8 cellular contexts compared by ENCODE assay signal in the genomic region with DNA sequence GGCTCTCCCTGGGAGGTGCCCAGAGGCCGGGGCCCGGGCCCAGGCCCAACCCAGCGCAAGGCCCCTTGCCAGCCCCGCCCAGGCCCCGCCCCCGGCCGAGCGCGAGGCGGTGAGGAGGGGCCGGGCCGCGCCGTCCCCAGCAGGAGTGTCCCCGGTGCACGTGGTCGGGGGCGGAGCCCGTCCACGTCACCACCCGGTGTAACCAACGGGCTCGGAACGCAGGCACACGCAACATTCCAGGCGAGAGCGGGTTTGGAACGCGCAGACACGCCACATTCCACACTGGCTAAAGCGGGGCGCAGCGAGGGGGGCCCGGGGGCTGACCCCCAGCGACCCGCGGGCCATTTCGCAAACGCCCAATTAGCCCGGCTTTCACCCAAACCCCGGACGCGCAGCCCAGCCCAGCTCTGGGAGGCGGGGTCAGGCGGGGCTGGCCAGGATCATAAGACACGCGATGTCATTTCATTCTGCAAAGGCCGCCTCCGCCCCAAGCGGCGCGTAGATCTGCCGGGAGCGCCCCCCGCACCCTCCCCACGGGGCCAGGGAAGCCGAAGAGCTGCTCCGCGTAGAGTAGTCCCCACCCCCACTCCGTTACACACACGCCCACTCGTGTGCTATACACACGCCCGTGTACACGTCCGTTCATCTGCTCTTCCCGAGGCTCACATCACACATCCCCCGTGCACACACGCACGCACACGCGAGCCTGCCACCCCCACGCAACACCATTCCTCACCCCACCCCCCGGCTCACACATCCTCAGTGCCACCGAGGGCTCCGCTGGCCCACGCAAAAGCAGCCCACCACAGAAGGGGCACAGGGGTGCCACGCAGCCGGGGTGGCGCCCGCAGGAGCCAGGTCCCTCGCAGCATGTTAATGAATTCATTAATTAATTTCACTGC. TPM values are rescaled to one million over a fixed set of nuclear protein-coding genes. Genes with fewer than 3 reads are reported as not detected.
DNase-seq lines count a peak whose midpoint lies in the region; ATAC-seq and TF ChIP-seq lines count a peak whose summit lies in the region.

No MANE protein-coding gene starts in this region.

- H3K4me3 Mint-ChIP-seq in Calu3 (ENCODE audit: low read depth, unreplicated experiment), result peak overlapping the region; percentile 94

- H2AFZ ChIP-seq in OCI-LY3 (ENCODE audit: low read depth, low read length), result peak overlapping the region; percentile 81; the same call in 1 of the 2 replicates

- peak; percentile 95 for DNase-seq in Calu3
- DNase-seq in HUDEP-2 (lab: John Stamatoyannopoulos, UW; ENCODE audit: unreplicated experiment in 76 of 76), result peak in 74 of 76 experiments; percentile 60 to 95 (median 88)
- peak; percentile 93 for DNase-seq in activated T-cell treated with anti-CD3 and anti-CD28 coated beads, Interleukin-2, amount 50 U/mL, for 1 hour
- DNase-seq in epithelial cell of proximal tubule (ENCODE audit: low read depth), result no peak
- DNase-seq in stimulated activated CD8-positive, alpha-beta memory T cell treated with anti-CD3 and anti-CD28 coated beads, Interleukin-4, amount 100 ng/mL, for 24 hours (ENCODE audit: low read depth), result peak; percentile 92

- peak overlapping the region; percentile 96 for H3K4me2 ChIP-seq in OCI-LY3 (ENCODE audit: low read length)

- H3K27ac Mint-ChIP-seq in Calu3 (ENCODE audit: unreplicated experiment), result peak overlapping the region; percentile 57

- H3K36me3 ChIP-seq in OCI-LY3 (replicated peaks; ENCODE audit: low read depth, low read length) (no peaks in the 10 kb centered on the region), mucosa of rectum (ENCODE audit: control insufficient read depth in 2 of 2, insufficient read depth in 2 of 2, low read length in 2 of 2) (no peaks in the 10 kb centered on the region)

- no peaks in the 10 kb centered on the region for H3K9me3 Mint-ChIP-seq in Calu3 (ENCODE audit: low read depth, unreplicated experiment)

- peaks cover 24% of the 10 kb centered on the region for H3K4me1 ChIP-seq in OCI-LY3 (ENCODE audit: low read length)
- peaks cover 64 to 68% of the 10 kb centered on the region in 2 donors for H3K4me1 ChIP-seq in mucosa of rectum (ENCODE audit: control insufficient read depth in 2 of 2, insufficient read depth in 2 of 2, low read length in 2 of 2)

- BruUV-seq in Calu3 (replicated peaks; lab: Mats Ljungman, UMichigan), result TSS peak; percentile 43

- intact Hi-C loops in Calu3 (cut with micrococcal nuclease; ENCODE audit: unreplicated experiment), result no loop called here

- H3K79me2 ChIP-seq in OCI-LY3 (ENCODE audit: low read length), result peaks cover 30% of the 10 kb centered on the region; the same call in 1 of the 2 replicates

- H3K27ac ChIP-seq in OCI-LY3 (ENCODE audit: low read length) (peak overlapping the region; percentile 64), mucosa of rectum (ENCODE audit: low read depth in 2 of 2, low read length in 2 of 2) (peak overlapping the region; percentile 100)

- ATAC-seq in GM21360 (IDR thresholded peaks at IDR 0.05; ENCODE audit: unreplicated experiment), result peak; percentile 30

- H3K9me3 ChIP-seq in OCI-LY3 (ENCODE audit: insufficient read depth, low read length) (no peaks in the 10 kb centered on the region), mucosa of rectum (ENCODE audit: control insufficient read depth in 2 of 2, low read length in 2 of 2) (no peaks in the 10 kb centered on the region)

- CTCF ChIA-PET in Calu3 (lab: Charles Lee), result interaction anchor here (0.7 to 1.1 kb wide), 3 partner anchors 16 to 41 kb away, joined by 3 to 6 read pairs (median 4); no protein-coding TSS in a partner anchor

- peak overlapping the region; percentile 86 for H3K9ac ChIP-seq in OCI-LY3 (ENCODE audit: low read length)
- peak overlapping the region; percentile 98 to 99 for H3K9ac ChIP-seq in mucosa of rectum (ENCODE audit: low read depth in 1 of 2, low read length in 2 of 2)

- H3K27me3 Mint-ChIP-seq in Calu3 (ENCODE audit: unreplicated experiment), result no peaks in the 10 kb centered on the region

- no peaks in the 10 kb centered on the region for H3K27me3 ChIP-seq in OCI-LY3 (ENCODE audit: low read depth, low read length)
- no peaks in the 10 kb centered on the region for H3K27me3 ChIP-seq in mucosa of rectum (ENCODE audit: control insufficient read depth in 2 of 2, insufficient read depth in 2 of 2, low read length in 2 of 2)

- TF ChIP-seq CTCF in Calu3 (IDR thresholded peaks at IDR 0.05; ENCODE audit: unreplicated experiment) (no peak), OCI-LY3 (IDR thresholded peaks at IDR 0.05; ENCODE audit: low read depth, low read length) (no peak), epithelial cell of proximal tubule (conservative IDR thresholded peaks at IDR 0.05; ENCODE audit: low read depth, low read length) (no peak)

- H3K4me3 ChIP-seq in OCI-LY3 (ENCODE audit: low read length) (peak overlapping the region; percentile 97), epithelial cell of proximal tubule (ENCODE audit: low read depth, low read length) (peak overlapping the region; percentile 86), mucosa of rectum (ENCODE audit: low read length in 2 of 2) (peak overlapping the region; percentile 89 to 91)

- H4K20me1 ChIP-seq in OCI-LY3 (ENCODE audit: insufficient read depth, low read length), result peaks cover 28% of the 10 kb centered on the region

- H3K36me3 Mint-ChIP-seq in Calu3 (ENCODE audit: insufficient read depth, unreplicated experiment), result peaks cover 79% of the 10 kb centered on the region

- peaks cover 30% of the 10 kb centered on the region for H3K4me1 Mint-ChIP-seq in Calu3 (ENCODE audit: low read depth, unreplicated experiment)

RNA-seq across cellular contexts. Expression of a gene that starts 1.0 kb away (rescaled TPM):
- total RNA-seq in Calu3 (2022), result 32.1 and 34.8 TPM in 2 replicates
- 3.5 and 9.0 TPM in 2 replicates for total RNA-seq in epithelial cell of proximal tubule
